1 cellular context compared by ENCODE assay signal in genomic region chr3:100080573-100080972, GRCh38.
TF ChIP-seq lines count a peak whose summit lies in the region.

No MANE protein-coding gene starts in this region.

TF ChIP-seq in HepG2, 621 proteins besides CTCF, POLR2A, EP300 and RAD21 (continued from another document):
- no peak for TF ChIP-seq TERF1 (CRISPR knock-in tag; IDR thresholded peaks at IDR 0.05)
TF ChIP-seq in HepG2: peak in this region for 1.
